ENCODE assay signal across 8 cellular contexts in genomic region chr5:69492391-69493234, GRCh38. TPM values are rescaled to one million over a fixed set of nuclear protein-coding genes. Genes with fewer than 3 reads are reported as not detected.
DNase-seq lines count a peak whose midpoint lies in the region; ATAC-seq and TF ChIP-seq lines count a peak whose summit lies in the region.

Gene OCLN (plus strand): TSS chr5:69492790. CDS start chr5:69504245, 11,455 bp downstream.

- H3K27ac ChIP-seq in ectodermal cell (ENCODE audit: insufficient read depth, low read depth, low read length, poor library complexity, severe bottlenecking) (no peak within 1 kb of the TSS), suprapubic skin (peak within 1 kb of the TSS; percentile 85)

- no peaks in the 10 kb centered on the region for H3K9me3 Mint-ChIP-seq in memory B cell

- no peak within 1 kb of the TSS for H3K27ac Mint-ChIP-seq in memory B cell

- peak within 1 kb of the TSS; percentile 83 for H3K4me3 Mint-ChIP-seq in memory B cell

- no peak for TF ChIP-seq POLR2A in suprapubic skin (IDR thresholded peaks at IDR 0.05)

- H3K27me3 Mint-ChIP-seq in memory B cell: peaks cover 18% of the 10 kb centered on the region

- H3K27me3 ChIP-seq in ectodermal cell (ENCODE audit: control insufficient read depth, insufficient read depth, low read length, poor library complexity, severe bottlenecking) (peaks cover 36% of the 10 kb centered on the region), suprapubic skin (peaks cover 40% of the 10 kb centered on the region)

- H3K9me3 ChIP-seq in ectodermal cell (ENCODE audit: control insufficient read depth, low read length) (no peaks in the 10 kb centered on the region), suprapubic skin (no peaks in the 10 kb centered on the region)

- H3K4me3 ChIP-seq in LNCaP clone FGC (ENCODE audit: low read depth, low read length) (peak within 1 kb of the TSS; percentile 93), ectodermal cell (ENCODE audit: insufficient read depth, low read depth, low read length) (peak within 1 kb of the TSS; percentile 81), suprapubic skin (peak within 1 kb of the TSS; percentile 90)

- in situ Hi-C loops in Caki2 (cut with HindIII; ENCODE audit: low pct_unique_long_range_greater_than_20kb, low sequenced_read_pairs): no loop called here

- peaks cover 5% of the 10 kb centered on the region for H3K4me1 Mint-ChIP-seq in memory B cell

- WGBS in ectodermal cell, 2 experiments: 0% methylated on average over 86 of the region's 86 CpGs
- under 1% methylated on average over 50 of the region's 86 CpGs for WGBS in suprapubic skin

- H3K4me1 ChIP-seq in ectodermal cell (ENCODE audit: control insufficient read depth, insufficient read depth, low read length) (peaks cover 3% of the 10 kb centered on the region), suprapubic skin (peaks cover 26% of the 10 kb centered on the region)

- H3K36me3 ChIP-seq in ectodermal cell (ENCODE audit: control insufficient read depth, insufficient read depth, low read length): no peaks in the 10 kb centered on the region
- H3K36me3 ChIP-seq in suprapubic skin: no peaks in the 10 kb centered on the region

- ATAC-seq in GM19463 (IDR thresholded peaks at IDR 0.05; ENCODE audit: unreplicated experiment): peak; percentile 45
- peak; percentile 47 for ATAC-seq in memory B cell (ENCODE audit: low read depth)
- no peak for ATAC-seq in HG03108 (IDR thresholded peaks at IDR 0.05; ENCODE audit: unreplicated experiment)

- TF ChIP-seq CTCF in LNCaP clone FGC (IDR thresholded peaks at IDR 0.05; ENCODE audit: control insufficient read depth, extremely low read depth, insufficient read depth) (no peak), suprapubic skin (IDR thresholded peaks at IDR 0.05) (peak in 1 of 2 donors; percentile 17)

- H3K36me3 Mint-ChIP-seq in memory B cell: no peaks in the 10 kb centered on the region

- no peak for TF ChIP-seq EP300 in suprapubic skin (IDR thresholded peaks at IDR 0.05)

- peak; percentile 69 for DNase-seq in Caki2 (ENCODE audit: low read depth)
- peak; percentile 77 for DNase-seq in LNCaP clone FGC (ENCODE audit: low read depth)
- DNase-seq in SKM-1 (lab: John Stamatoyannopoulos, UW; ENCODE audit: unreplicated experiment): peak; percentile 48
- peak in 1 of 2 donors; percentile 26 for DNase-seq in memory B cell (ENCODE audit: low spot score in 2 of 2)
- DNase-seq in suprapubic skin (ENCODE audit: low spot score in 2 of 2): peak; percentile 62 to 77

RNA-seq across cellular contexts. Expression of gene OCLN, which starts in this region (rescaled TPM):
- total RNA-seq in Caki2 (2014; rRNA removed; shearing (Covaris generic); ENCODE audit: low replicate concordance): 1.3 TPM in 1 of 2 replicates, not detected in the other
- polyA plus RNA-seq in ectodermal cell (2013, experiment 1 of 4): 28.6 TPM
- 30.0 TPM for polyA plus RNA-seq in ectodermal cell (2013, experiment 2 of 4)
- polyA plus RNA-seq in ectodermal cell (2013, experiment 3 of 4): 22.0 TPM
- polyA plus RNA-seq in ectodermal cell (2013, experiment 4 of 4): 26.5 TPM
- total RNA-seq in suprapubic skin: 10 to 100 TPM; 31.4 to 56.9 (median 45.4) TPM

Comparison
In these comparisons a context has a peak if more than half of its experiments do, and no peak if none do; other contexts are left out.
1. RNA of gene OCLN (total RNA-seq): 31.4 to 56.9 TPM in suprapubic skin; 1.3 TPM in Caki2; every median in the first group is over 10 times any median in the second.
2. Peak in every context shown above with its lines, with median percentiles within 50 percentile points of each other: H3K4me3 ChIP-seq.